ENCODE assay signal across 8 cellular contexts in genomic region chrX:94162971-94163370, GRCh38.
"Had no signal": no experiment of that assay in that cellular context is flagged by ENCODE, and none has a peak within 500 bp of the region (broad histone marks: within the 10 kb centered on the region; RNA-seq: fewer than 3 reads in every experiment).

No MANE protein-coding gene starts in this region.

- ATAC-seq: GM12878 had no signal

- FAIRE-seq: G401.6, GM12878, GM12891, GM12892, GM18507, GM19239 had no signal

- DNase-seq: GDM1, GF-D8 had no signal

- H3K4me3 ChIP-seq: GM12878 had no signal
